ENCODE assay signal across 8 cellular contexts in genomic region chr1:183942933-183943693, GRCh38.
A peak's percentile ranks its signal among the peaks of the same experiment; 100 is the strongest.
DNase-seq lines count a peak whose midpoint lies in the region; ATAC-seq and TF ChIP-seq lines count a peak whose summit lies in the region.

No MANE protein-coding gene starts in this region.

- WGBS in mesodermal cell (ENCODE audit: insufficient coverage in 2 of 2), 2 experiments: 51 to 67% methylated on average over 4 to 5 of the region's 5 CpGs

- CTCF ChIA-PET in activated B cell treated with CpG ODN at 0.5 μM for 24 hours (lab: Charles Lee): no interaction called here

- ATAC-seq in GM21381 (IDR thresholded peaks at IDR 0.05; ENCODE audit: unreplicated experiment) (peak; percentile 92), activated B cell treated with CpG ODN at 0.5 μM for 24 hours (ENCODE audit: low read depth) (peak; percentile 34), GM18511 (IDR thresholded peaks at IDR 0.05; ENCODE audit: unreplicated experiment) (no peak)

- H3K4me1 Mint-ChIP-seq in activated B cell treated with CpG ODN at 0.5 μM for 24 hours (no peaks in the 10 kb centered on the region), endothelial cell (ENCODE audit: unreplicated experiment) (peaks cover 16% of the 10 kb centered on the region)

- H3K36me3 Mint-ChIP-seq in activated B cell treated with CpG ODN at 0.5 μM for 24 hours (ENCODE audit: low read depth) (no peaks in the 10 kb centered on the region), endothelial cell (ENCODE audit: low read depth, unreplicated experiment) (no peaks in the 10 kb centered on the region)

- POLR2A ChIA-PET in activated B cell treated with CpG ODN at 0.5 μM for 24 hours (lab: Charles Lee): no interaction called here

- H3K9me3 Mint-ChIP-seq in activated B cell treated with CpG ODN at 0.5 μM for 24 hours (no peaks in the 10 kb centered on the region), endothelial cell (ENCODE audit: unreplicated experiment) (no peaks in the 10 kb centered on the region)

- H3K4me1 ChIP-seq in mesodermal cell (ENCODE audit: control insufficient read depth, insufficient read depth, low read length, poor library complexity, severe bottlenecking): peaks cover 14% of the 10 kb centered on the region

- peaks cover 6% of the 10 kb centered on the region for H3K27me3 Mint-ChIP-seq in activated B cell treated with CpG ODN at 0.5 μM for 24 hours
- H3K27me3 Mint-ChIP-seq in endothelial cell (ENCODE audit: unreplicated experiment): no peaks in the 10 kb centered on the region

- H3K36me3 ChIP-seq in mesodermal cell (ENCODE audit: control insufficient read depth, insufficient read depth, low read length): no peaks in the 10 kb centered on the region

- DNase-seq in AG08396 (ENCODE audit: low spot score) (peak; percentile 64), MV-4-11 (lab: John Stamatoyannopoulos, UW) (peak; percentile 99), activated B cell treated with CpG ODN at 0.5 μM for 24 hours (no peak), GM19238 (ENCODE audit: insufficient read length, low spot score) (no peak), endothelial cell (ENCODE audit: low spot score) (no peak)

- H3K27ac Mint-ChIP-seq in activated B cell treated with CpG ODN at 0.5 μM for 24 hours: no peak overlapping the region
- H3K27ac Mint-ChIP-seq in endothelial cell (ENCODE audit: unreplicated experiment): no peak overlapping the region

- no peak overlapping the region for H3K4me3 ChIP-seq in mesodermal cell (ENCODE audit: extremely low read depth, insufficient read depth, low read length, poor library complexity, severe bottlenecking)

- intact Hi-C loops in activated B cell treated with CpG ODN at 0.5 μM for 24 hours (cut with micrococcal nuclease): no loop called here

- TF ChIP-seq CTCF in activated B cell treated with CpG ODN at 0.5 μM for 24 hours (IDR thresholded peaks at IDR 0.05) (no peak), endothelial cell (IDR thresholded peaks at IDR 0.05; ENCODE audit: unreplicated experiment) (no peak)

- H3K9me3 ChIP-seq in mesodermal cell (ENCODE audit: control insufficient read depth, low read length): no peaks in the 10 kb centered on the region

- peak overlapping the region; percentile 19 for H3K27ac ChIP-seq in mesodermal cell (ENCODE audit: low read depth, low read length, severe bottlenecking)

- H3K4me3 Mint-ChIP-seq in activated B cell treated with CpG ODN at 0.5 μM for 24 hours (no peak overlapping the region), endothelial cell (ENCODE audit: unreplicated experiment) (no peak overlapping the region)

Comparison
In these comparisons a context has a peak if more than half of its experiments do, and no peak if none do; other contexts are left out.
1. DNase-seq: peak in AG08396 (single experiment) and MV-4-11 (single experiment); none in activated B cell treated with CpG ODN at 0.5 μM for 24 hours (single experiment), GM19238 (single experiment) and endothelial cell (single experiment).